13 cellular contexts compared by ENCODE assay signal in the genomic region with DNA sequence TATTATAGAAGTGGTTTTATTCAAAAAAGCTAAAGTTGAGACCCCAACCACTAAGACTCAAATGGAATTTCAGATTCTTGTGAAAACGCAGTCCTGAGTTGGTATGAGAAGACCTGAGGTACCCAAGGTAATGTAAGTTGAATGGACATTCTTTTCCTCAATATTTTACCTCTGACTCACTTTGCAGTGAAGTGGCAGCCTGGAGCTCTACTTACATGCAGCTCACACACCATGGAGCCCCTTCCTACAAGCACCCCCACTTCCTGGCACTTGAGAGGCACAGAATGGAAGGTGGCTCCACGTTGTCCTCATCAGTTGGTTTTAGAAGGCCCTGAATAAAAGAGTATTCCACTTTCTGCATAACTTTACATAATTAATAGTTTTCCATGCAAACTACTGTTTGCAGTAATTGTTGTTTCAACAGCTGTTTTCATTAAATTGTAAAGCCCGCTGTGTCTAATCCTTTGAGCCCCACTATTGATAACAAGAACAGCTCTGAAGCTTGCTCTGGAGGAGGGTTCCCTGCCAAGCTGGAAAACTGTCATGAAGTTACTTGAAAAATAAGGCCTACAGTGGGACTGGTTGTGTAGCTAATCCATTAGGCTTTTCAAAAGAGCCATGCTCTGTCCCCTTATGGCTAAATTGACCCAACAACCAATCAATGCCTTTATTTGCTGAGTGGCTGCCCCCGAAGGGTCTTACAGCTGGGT.
DNase-seq lines count a peak whose midpoint lies in the region; ATAC-seq and TF ChIP-seq lines count a peak whose summit lies in the region.
"Had no signal": no experiment of that assay in that cellular context is flagged by ENCODE, and none has a peak within 500 bp of the region (broad histone marks: within the 10 kb centered on the region; RNA-seq: fewer than 3 reads in every experiment).

No MANE protein-coding gene starts in this region.

- no peak for ATAC-seq in gastroesophageal sphincter
- no peak for ATAC-seq in gastrocnemius medialis
- ATAC-seq: body of pancreas, esophagus mucosa had no signal

- H3K9me3 ChIP-seq in SJSA1 (replicated peaks): no peaks in the 10 kb centered on the region
- H3K9me3 ChIP-seq in gastroesophageal sphincter: no peaks in the 10 kb centered on the region
- H3K9me3 ChIP-seq in sigmoid colon: no peaks in the 10 kb centered on the region
- H3K9me3 ChIP-seq in gastrocnemius medialis: no peaks in the 10 kb centered on the region
- H3K9me3 ChIP-seq: body of pancreas had no signal

- TF ChIP-seq CTCF in gastroesophageal sphincter (IDR thresholded peaks at IDR 0.05) (no peak), sigmoid colon (IDR thresholded peaks at IDR 0.05) (no peak), gastrocnemius medialis (IDR thresholded peaks at IDR 0.05 in 4 of 5, conservative IDR thresholded peaks at IDR 0.05 in 1 of 5) (no peak)

- H3K27ac ChIP-seq in SJSA1 (peak overlapping the region; percentile 79), gastroesophageal sphincter (peak overlapping the region in 3 of 4 donors; percentile 11 to 68 (median 48)), sigmoid colon (peak overlapping the region; percentile 16 to 55 (median 40)), gastrocnemius medialis (peak overlapping the region in 1 of 4 donors; percentile 21)
- H3K27ac ChIP-seq: body of pancreas had no signal

- TF ChIP-seq POLR2A in gastroesophageal sphincter (IDR thresholded peaks at IDR 0.05) (no peak), sigmoid colon (IDR thresholded peaks at IDR 0.05) (no peak), gastrocnemius medialis (IDR thresholded peaks at IDR 0.05) (no peak)

- H3K4me1 ChIP-seq in SJSA1 (replicated peaks): peaks cover 61% of the 10 kb centered on the region
- peaks cover 0 to 28% (median under 1%) of the 10 kb centered on the region in 3 donors for H3K4me1 ChIP-seq in gastroesophageal sphincter
- peaks cover 0 to 51% (median 32%) of the 10 kb centered on the region in 4 donors for H3K4me1 ChIP-seq in sigmoid colon
- H3K4me1 ChIP-seq in gastrocnemius medialis: no peaks in the 10 kb centered on the region

- DNase-seq in HK-2 (ENCODE audit: unreplicated experiment) (peak; percentile 60), SJSA1 (ENCODE audit: low read depth in 1 of 2, low spot score in 2 of 2) (peak; percentile 27 to 53), sigmoid colon (no peak), gastrocnemius medialis (no peak), SKM-1 (lab: John Stamatoyannopoulos, UW; ENCODE audit: unreplicated experiment) (no peak), NCI-H2171 (lab: John Stamatoyannopoulos, UW) (no peak)
- DNase-seq: activated CD4-positive, alpha-beta T cell treated with anti-CD3 and anti-CD28 coated beads, Interleukin-2, amount 10 ng/mL, durations not matched to agents 24 days and 14 days; CD8-positive, alpha-beta memory T cell; naive B cell; NCI-H2081 treated with DMSO at 0.1 percent for 48 hours had no signal

- TF ChIP-seq EP300 in gastroesophageal sphincter (IDR thresholded peaks at IDR 0.05): no peak
- no peak for TF ChIP-seq EP300 in sigmoid colon (IDR thresholded peaks at IDR 0.05)

- H3K36me3 ChIP-seq in SJSA1 (no peaks in the 10 kb centered on the region), gastroesophageal sphincter (no peaks in the 10 kb centered on the region), sigmoid colon (no peaks in the 10 kb centered on the region), gastrocnemius medialis (no peaks in the 10 kb centered on the region)

- in situ Hi-C loops in gastrocnemius medialis (cut with MboI; ENCODE audit: low sequenced_read_pairs in 4 of 4): loop anchor here in 2 of 4 donors (25.0 kb wide), 1 partner anchor 314 kb away; no protein-coding TSS in a partner anchor

- H3K27me3 ChIP-seq in SJSA1 (replicated peaks): no peaks in the 10 kb centered on the region
- H3K27me3 ChIP-seq in gastroesophageal sphincter: no peaks in the 10 kb centered on the region
- no peaks in the 10 kb centered on the region for H3K27me3 ChIP-seq in sigmoid colon
- no peaks in the 10 kb centered on the region for H3K27me3 ChIP-seq in gastrocnemius medialis
- H3K27me3 ChIP-seq: body of pancreas had no signal

- H3K4me3 ChIP-seq in SJSA1 (no peak overlapping the region), gastroesophageal sphincter (no peak overlapping the region), sigmoid colon (no peak overlapping the region), gastrocnemius medialis (no peak overlapping the region)
- H3K4me3 ChIP-seq: body of pancreas had no signal

- 76 to 86% methylated on average over 3 of the region's 4 CpGs for WGBS in gastroesophageal sphincter (ENCODE audit: low coverage in 1 of 2), 2 donors
- WGBS in sigmoid colon, 2 donors: 90 to 91% methylated on average over 4 of the region's 4 CpGs

- intact Hi-C loops in sigmoid colon (cut with DNase I) (loop anchor here (10.0 kb wide), 1 partner anchor 211 kb away; no protein-coding TSS in a partner anchor), gastrocnemius medialis (cut with DNase I; ENCODE audit: low total_unique reads) (no loop called here)

Comparison
In these comparisons a context has a peak if more than half of its experiments do, and no peak if none do; other contexts are left out.
1. DNase-seq: peak in HK-2 (single experiment) and SJSA1 (2 of 2); none in sigmoid colon (single experiment), gastrocnemius medialis (0 of 2), SKM-1 (single experiment) and NCI-H2171 (single experiment).